ENCODE assay signal across 9 cellular contexts in the genomic region with DNA sequence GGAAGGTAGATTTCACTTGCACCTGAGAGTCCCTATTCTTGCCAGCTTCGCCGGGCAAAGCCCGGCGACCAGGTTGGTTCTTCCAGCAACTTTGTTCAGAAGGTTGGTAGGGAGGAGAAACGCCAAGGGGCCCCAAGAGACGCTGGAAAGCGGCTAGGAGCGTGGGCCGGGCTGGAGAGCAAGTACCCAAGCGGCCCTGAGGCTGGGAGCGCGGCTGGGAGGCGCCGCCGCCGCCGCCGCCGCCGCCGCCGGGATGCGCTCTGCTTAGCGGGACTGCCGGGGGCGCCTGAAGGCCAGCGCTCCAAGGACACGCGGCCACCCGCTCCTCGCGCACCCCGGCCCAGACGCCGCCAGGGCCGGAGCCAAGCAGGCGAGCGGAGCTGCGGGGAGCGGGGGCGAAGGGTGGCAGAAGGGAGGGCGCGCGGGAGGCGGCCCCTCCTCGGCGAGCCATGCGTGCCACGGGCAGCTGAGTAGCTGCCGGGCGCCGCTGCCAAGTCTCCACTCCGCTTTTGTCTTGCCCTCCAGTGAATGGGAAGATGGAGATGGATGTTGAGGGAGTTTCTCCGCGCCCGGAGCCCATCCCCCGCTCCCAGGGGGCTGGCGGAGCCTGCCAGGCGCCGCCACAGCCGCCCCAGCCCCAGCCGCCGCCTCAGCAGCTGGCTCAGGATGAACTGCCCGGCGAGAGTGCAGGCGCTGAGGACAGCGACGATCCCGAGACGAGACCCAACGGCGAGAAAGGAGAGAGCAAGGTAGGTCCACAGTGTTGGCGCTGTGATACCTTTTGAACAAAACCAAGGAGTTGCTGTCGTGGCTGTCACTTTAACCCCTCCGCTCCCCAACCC.
A peak's percentile ranks its signal among the peaks of the same experiment; 100 is the strongest.
DNase-seq lines count a peak whose midpoint lies in the region; ATAC-seq and TF ChIP-seq lines count a peak whose summit lies in the region.
"Had no signal": no experiment of that assay in that cellular context is flagged by ENCODE, and none has a peak within 500 bp of the region (broad histone marks: within the 10 kb centered on the region; RNA-seq: fewer than 3 reads in every experiment).

No MANE protein-coding gene starts in this region.

- H3K36me3 Mint-ChIP-seq in endothelial cell (ENCODE audit: low read depth, unreplicated experiment) (no peaks in the 10 kb centered on the region), nephron (ENCODE audit: low read depth) (no peaks in the 10 kb centered on the region)
- no peaks in the 10 kb centered on the region for H3K36me3 Mint-ChIP-seq in activated naive CD4-positive, alpha-beta T cell treated with anti-CD3 and anti-CD28 coated beads for 36 hours (ENCODE audit: low read depth)

- peaks cover 15% of the 10 kb centered on the region for H3K27me3 Mint-ChIP-seq in endothelial cell (ENCODE audit: unreplicated experiment)
- H3K27me3 Mint-ChIP-seq in nephron (ENCODE audit: low read depth): peaks cover 67% of the 10 kb centered on the region
- H3K27me3 Mint-ChIP-seq in activated naive CD4-positive, alpha-beta T cell treated with anti-CD3 and anti-CD28 coated beads for 36 hours (ENCODE audit: low read depth): peaks cover 54% of the 10 kb centered on the region

- H3K9me3 Mint-ChIP-seq in endothelial cell (ENCODE audit: unreplicated experiment) (no peaks in the 10 kb centered on the region), nephron (no peaks in the 10 kb centered on the region)
- H3K9me3 Mint-ChIP-seq in activated naive CD4-positive, alpha-beta T cell treated with anti-CD3 and anti-CD28 coated beads for 36 hours: no peaks in the 10 kb centered on the region

- DNase-seq in AG10803 (ENCODE audit: low read depth) (peak; percentile 6), NCI-H2029 (lab: John Stamatoyannopoulos, UW) (peak; percentile 69), endothelial cell (ENCODE audit: low spot score) (peak; percentile 51), NOMO-1 (lab: John Stamatoyannopoulos, UW; ENCODE audit: unreplicated experiment in 2 of 2) (no peak)
- no peak for DNase-seq in stimulated activated CD4-positive, alpha-beta T cell treated with anti-CD3 and anti-CD28 coated beads, Interleukin-4, amount 100 ng/mL, for 24 hours
- DNase-seq in activated naive CD4-positive, alpha-beta T cell treated with anti-CD3 and anti-CD28 coated beads for 36 hours: no peak

- no peak for TF ChIP-seq CTCF in AG10803 (conservative IDR thresholded peaks at IDR 0.05; ENCODE audit: low read length)
- TF ChIP-seq CTCF in endothelial cell (IDR thresholded peaks at IDR 0.05; ENCODE audit: unreplicated experiment): no peak
- no peak for TF ChIP-seq CTCF in nephron (IDR thresholded peaks at IDR 0.05; ENCODE audit: unreplicated experiment in 3 of 3)

- CTCF ChIA-PET in activated naive CD4-positive, alpha-beta T cell treated with anti-CD3 and anti-CD28 coated beads for 36 hours (lab: Charles Lee): no interaction called here

- H3K27ac Mint-ChIP-seq in endothelial cell (ENCODE audit: unreplicated experiment) (no peak overlapping the region), nephron (peak overlapping the region in 2 of 3 experiments; percentile 6 to 46)
- H3K27ac Mint-ChIP-seq in activated naive CD4-positive, alpha-beta T cell treated with anti-CD3 and anti-CD28 coated beads for 36 hours: no peak overlapping the region

- H3K4me3 ChIP-seq in AG10803 (ENCODE audit: low read length): peak overlapping the region; percentile 26
- H3K4me3 ChIP-seq: GM12878 had no signal

- H3K4me3 Mint-ChIP-seq in endothelial cell (ENCODE audit: unreplicated experiment): peak overlapping the region; percentile 93
- peak overlapping the region; percentile 91 to 93 (median 91) for H3K4me3 Mint-ChIP-seq in nephron
- H3K4me3 Mint-ChIP-seq in activated naive CD4-positive, alpha-beta T cell treated with anti-CD3 and anti-CD28 coated beads for 36 hours: no peak overlapping the region

- H3K4me1 Mint-ChIP-seq in endothelial cell (ENCODE audit: unreplicated experiment) (peaks cover 9% of the 10 kb centered on the region), nephron (peaks cover 31% of the 10 kb centered on the region)
- peaks cover 5% of the 10 kb centered on the region for H3K4me1 Mint-ChIP-seq in activated naive CD4-positive, alpha-beta T cell treated with anti-CD3 and anti-CD28 coated beads for 36 hours (ENCODE audit: low read depth)

- intact Hi-C loops in activated naive CD4-positive, alpha-beta T cell treated with anti-CD3 and anti-CD28 coated beads for 36 hours (cut with micrococcal nuclease): no loop called here

- no peak for ATAC-seq in HG02981 (IDR thresholded peaks at IDR 0.05; ENCODE audit: unreplicated experiment)
- ATAC-seq: GM12878 had no signal

Comparison
In these comparisons a context has a peak if more than half of its experiments do, and no peak if none do; other contexts are left out.
1. DNase-seq: peak in AG10803 (single experiment), NCI-H2029 (single experiment) and endothelial cell (single experiment); none in stimulated activated CD4-positive, alpha-beta T cell treated with anti-CD3 and anti-CD28 coated beads, Interleukin-4, amount 100 ng/mL, for 24 hours (single experiment), NOMO-1 (0 of 2) and activated naive CD4-positive, alpha-beta T cell treated with anti-CD3 and anti-CD28 coated beads for 36 hours (single experiment).
2. H3K27ac Mint-ChIP-seq: peak in nephron (2 of 3); none in endothelial cell (single experiment) and activated naive CD4-positive, alpha-beta T cell treated with anti-CD3 and anti-CD28 coated beads for 36 hours (single experiment).